ENCODE assay signal across 1 cellular context in the genomic region with DNA sequence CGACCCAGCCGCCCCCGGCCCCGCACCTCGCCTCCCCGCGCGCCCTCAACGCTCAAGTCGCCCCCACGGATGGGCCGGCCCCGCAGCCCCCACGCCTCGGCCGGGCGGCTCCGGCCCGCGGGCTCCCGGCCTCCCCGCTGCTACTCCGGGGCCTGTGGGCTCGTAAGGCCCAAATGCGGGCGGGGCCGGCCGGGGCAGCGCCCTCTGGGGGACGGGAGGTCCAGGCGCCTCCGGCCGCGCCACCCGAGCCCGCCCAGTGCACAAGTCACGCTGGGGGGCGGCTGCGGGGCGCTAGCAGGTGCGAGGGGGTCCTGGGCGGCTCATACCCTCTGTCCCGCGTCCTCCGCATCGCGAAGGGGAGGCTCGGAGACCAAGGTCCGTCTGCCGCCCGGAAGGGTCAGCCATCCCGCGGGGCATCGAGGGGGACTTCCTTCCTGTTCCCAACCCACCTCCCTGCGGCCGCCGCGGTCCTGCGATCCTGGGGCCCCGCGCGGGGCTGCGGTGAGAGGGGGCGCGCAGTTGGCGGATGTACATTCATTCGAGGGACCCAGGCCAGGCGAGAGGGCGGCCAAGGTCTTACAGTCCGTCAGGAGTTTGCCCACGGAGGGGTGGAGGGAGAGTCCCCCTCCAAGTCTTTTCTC.
A peak's percentile ranks its signal among the peaks of the same experiment; 100 is the strongest.
TF ChIP-seq lines count a peak whose summit lies in the region.

Gene CIZ1, minus strand, starts transcription at position 167 of the 641 bp plus-strand sequence. CDS start 715 bp downstream, outside the sequence.

TF ChIP-seq in Ishikawa, 13 proteins besides CTCF, POLR2A, EP300 and RAD21 (continued from another document):
- TF ChIP-seq, protein P1, sequence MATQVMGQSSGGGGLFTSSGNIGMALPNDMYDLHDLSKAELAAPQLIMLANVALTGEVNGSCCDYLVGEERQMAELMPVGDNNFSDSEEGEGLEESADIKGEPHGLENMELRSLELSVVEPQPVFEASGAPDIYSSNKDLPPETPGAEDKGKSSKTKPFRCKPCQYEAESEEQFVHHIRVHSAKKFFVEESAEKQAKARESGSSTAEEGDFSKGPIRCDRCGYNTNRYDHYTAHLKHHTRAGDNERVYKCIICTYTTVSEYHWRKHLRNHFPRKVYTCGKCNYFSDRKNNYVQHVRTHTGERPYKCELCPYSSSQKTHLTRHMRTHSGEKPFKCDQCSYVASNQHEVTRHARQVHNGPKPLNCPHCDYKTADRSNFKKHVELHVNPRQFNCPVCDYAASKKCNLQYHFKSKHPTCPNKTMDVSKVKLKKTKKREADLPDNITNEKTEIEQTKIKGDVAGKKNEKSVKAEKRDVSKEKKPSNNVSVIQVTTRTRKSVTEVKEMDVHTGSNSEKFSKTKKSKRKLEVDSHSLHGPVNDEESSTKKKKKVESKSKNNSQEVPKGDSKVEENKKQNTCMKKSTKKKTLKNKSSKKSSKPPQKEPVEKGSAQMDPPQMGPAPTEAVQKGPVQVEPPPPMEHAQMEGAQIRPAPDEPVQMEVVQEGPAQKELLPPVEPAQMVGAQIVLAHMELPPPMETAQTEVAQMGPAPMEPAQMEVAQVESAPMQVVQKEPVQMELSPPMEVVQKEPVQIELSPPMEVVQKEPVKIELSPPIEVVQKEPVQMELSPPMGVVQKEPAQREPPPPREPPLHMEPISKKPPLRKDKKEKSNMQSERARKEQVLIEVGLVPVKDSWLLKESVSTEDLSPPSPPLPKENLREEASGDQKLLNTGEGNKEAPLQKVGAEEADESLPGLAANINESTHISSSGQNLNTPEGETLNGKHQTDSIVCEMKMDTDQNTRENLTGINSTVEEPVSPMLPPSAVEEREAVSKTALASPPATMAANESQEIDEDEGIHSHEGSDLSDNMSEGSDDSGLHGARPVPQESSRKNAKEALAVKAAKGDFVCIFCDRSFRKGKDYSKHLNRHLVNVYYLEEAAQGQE (IDR thresholded peaks at IDR 0.05; ENCODE audit: low read depth) = no peak
- TF ChIP-seq MAX (IDR thresholded peaks at IDR 0.05) = peak; percentile 45
